2 cellular contexts compared by ENCODE assay signal in the genomic region with DNA sequence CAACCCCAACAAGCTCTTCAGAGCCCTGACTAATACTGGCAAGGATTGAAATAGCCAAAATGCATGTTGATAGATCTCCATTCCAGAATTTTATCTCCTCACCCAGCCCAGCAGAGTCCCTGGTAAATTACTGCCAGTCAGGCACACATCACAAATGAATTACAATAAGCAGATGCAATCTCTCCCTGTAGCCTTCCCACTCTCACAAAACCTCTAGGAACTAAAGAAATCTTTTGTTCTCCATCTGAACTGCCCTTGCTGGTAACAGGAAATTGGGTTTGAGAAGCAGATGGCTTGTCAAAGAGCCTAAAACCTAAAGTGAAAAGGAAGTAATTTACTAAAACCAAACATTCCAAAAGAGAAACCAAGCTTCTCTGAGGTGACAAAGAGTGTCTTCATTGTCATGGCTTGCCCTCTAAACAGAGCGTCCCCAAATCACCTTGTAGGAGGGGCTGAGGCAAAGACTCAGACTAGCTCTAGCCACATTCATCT.
TF ChIP-seq lines count a peak whose summit lies in the region.

No MANE protein-coding gene starts in this region.

TF ChIP-seq in GM23338, 12 proteins besides CTCF, POLR2A, EP300 and RAD21:
- TF ChIP-seq, protein P1, sequence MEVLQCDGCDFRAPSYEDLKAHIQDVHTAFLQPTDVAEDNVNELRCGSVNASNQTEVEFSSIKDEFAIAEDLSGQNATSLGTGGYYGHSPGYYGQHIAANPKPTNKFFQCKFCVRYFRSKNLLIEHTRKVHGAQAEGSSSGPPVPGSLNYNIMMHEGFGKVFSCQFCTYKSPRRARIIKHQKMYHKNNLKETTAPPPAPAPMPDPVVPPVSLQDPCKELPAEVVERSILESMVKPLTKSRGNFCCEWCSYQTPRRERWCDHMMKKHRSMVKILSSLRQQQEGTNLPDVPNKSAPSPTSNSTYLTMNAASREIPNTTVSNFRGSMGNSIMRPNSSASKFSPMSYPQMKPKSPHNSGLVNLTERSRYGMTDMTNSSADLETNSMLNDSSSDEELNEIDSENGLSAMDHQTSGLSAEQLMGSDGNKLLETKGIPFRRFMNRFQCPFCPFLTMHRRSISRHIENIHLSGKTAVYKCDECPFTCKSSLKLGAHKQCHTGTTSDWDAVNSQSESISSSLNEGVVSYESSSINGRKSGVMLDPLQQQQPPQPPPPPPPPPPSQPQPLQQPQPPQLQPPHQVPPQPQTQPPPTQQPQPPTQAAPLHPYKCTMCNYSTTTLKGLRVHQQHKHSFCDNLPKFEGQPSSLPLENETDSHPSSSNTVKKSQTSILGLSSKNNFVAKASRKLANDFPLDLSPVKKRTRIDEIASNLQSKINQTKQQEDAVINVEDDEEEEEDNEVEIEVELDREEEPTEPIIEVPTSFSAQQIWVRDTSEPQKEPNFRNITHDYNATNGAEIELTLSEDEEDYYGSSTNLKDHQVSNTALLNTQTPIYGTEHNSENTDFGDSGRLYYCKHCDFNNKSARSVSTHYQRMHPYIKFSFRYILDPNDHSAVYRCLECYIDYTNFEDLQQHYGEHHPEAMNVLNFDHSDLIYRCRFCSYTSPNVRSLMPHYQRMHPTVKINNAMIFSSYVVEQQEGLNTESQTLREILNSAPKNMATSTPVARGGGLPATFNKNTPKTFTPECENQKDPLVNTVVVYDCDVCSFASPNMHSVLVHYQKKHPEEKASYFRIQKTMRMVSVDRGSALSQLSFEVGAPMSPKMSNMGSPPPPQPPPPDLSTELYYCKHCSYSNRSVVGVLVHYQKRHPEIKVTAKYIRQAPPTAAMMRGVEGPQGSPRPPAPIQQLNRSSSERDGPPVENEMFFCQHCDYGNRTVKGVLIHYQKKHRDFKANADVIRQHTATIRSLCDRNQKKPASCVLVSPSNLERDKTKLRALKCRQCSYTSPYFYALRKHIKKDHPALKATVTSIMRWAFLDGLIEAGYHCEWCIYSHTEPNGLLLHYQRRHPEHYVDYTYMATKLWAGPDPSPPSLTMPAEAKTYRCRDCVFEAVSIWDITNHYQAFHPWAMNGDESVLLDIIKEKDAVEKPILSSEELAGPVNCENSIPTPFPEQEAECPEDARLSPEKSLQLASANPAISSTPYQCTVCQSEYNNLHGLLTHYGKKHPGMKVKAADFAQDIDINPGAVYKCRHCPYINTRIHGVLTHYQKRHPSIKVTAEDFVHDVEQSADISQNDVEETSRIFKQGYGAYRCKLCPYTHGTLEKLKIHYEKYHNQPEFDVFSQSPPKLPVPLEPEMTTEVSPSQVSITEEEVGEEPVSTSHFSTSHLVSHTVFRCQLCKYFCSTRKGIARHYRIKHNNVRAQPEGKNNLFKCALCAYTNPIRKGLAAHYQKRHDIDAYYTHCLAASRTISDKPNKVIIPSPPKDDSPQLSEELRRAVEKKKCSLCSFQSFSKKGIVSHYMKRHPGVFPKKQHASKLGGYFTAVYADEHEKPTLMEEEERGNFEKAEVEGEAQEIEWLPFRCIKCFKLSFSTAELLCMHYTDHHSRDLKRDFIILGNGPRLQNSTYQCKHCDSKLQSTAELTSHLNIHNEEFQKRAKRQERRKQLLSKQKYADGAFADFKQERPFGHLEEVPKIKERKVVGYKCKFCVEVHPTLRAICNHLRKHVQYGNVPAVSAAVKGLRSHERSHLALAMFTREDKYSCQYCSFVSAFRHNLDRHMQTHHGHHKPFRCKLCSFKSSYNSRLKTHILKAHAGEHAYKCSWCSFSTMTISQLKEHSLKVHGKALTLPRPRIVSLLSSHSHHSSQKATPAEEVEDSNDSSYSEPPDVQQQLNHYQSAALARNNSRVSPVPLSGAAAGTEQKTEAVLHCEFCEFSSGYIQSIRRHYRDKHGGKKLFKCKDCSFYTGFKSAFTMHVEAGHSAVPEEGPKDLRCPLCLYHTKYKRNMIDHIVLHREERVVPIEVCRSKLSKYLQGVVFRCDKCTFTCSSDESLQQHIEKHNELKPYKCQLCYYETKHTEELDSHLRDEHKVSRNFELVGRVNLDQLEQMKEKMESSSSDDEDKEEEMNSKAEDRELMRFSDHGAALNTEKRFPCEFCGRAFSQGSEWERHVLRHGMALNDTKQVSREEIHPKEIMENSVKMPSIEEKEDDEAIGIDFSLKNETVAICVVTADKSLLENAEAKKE (CRISPR knock-in tag; IDR thresholded peaks at IDR 0.05), result 0 out of 2 replicates have a peak, but pooled peaks have one; percentile 59
- TF ChIP-seq EZH2phosphoT487 (IDR thresholded peaks at IDR 0.05; ENCODE audit: unreplicated experiment), result no peak
- TF ChIP-seq NANOG (IDR thresholded peaks at IDR 0.05; ENCODE audit: borderline replicate concordance), result peak; percentile 41
- TF ChIP-seq, protein P2, sequence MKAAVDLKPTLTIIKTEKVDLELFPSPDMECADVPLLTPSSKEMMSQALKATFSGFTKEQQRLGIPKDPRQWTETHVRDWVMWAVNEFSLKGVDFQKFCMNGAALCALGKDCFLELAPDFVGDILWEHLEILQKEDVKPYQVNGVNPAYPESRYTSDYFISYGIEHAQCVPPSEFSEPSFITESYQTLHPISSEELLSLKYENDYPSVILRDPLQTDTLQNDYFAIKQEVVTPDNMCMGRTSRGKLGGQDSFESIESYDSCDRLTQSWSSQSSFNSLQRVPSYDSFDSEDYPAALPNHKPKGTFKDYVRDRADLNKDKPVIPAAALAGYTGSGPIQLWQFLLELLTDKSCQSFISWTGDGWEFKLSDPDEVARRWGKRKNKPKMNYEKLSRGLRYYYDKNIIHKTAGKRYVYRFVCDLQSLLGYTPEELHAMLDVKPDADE (IDR thresholded peaks at IDR 0.05), result no peak
- TF ChIP-seq ZNF331 (CRISPR knock-in tag; IDR thresholded peaks at IDR 0.05; ENCODE audit: low read depth), result no peak
- TF ChIP-seq JUNB (IDR thresholded peaks at IDR 0.05; ENCODE audit: unreplicated experiment), result no peak
- no peak for TF ChIP-seq CREB1 (CRISPR knock-in tag; IDR thresholded peaks at IDR 0.05; ENCODE audit: low read depth)
- no peak for TF ChIP-seq POLR2AphosphoS5 (IDR thresholded peaks at IDR 0.05; ENCODE audit: low read depth)

TF ChIP-seq in SK-N-SH, 30 proteins besides CTCF, POLR2A, EP300 and RAD21 (continued from another document):
- TF ChIP-seq, protein P3, sequence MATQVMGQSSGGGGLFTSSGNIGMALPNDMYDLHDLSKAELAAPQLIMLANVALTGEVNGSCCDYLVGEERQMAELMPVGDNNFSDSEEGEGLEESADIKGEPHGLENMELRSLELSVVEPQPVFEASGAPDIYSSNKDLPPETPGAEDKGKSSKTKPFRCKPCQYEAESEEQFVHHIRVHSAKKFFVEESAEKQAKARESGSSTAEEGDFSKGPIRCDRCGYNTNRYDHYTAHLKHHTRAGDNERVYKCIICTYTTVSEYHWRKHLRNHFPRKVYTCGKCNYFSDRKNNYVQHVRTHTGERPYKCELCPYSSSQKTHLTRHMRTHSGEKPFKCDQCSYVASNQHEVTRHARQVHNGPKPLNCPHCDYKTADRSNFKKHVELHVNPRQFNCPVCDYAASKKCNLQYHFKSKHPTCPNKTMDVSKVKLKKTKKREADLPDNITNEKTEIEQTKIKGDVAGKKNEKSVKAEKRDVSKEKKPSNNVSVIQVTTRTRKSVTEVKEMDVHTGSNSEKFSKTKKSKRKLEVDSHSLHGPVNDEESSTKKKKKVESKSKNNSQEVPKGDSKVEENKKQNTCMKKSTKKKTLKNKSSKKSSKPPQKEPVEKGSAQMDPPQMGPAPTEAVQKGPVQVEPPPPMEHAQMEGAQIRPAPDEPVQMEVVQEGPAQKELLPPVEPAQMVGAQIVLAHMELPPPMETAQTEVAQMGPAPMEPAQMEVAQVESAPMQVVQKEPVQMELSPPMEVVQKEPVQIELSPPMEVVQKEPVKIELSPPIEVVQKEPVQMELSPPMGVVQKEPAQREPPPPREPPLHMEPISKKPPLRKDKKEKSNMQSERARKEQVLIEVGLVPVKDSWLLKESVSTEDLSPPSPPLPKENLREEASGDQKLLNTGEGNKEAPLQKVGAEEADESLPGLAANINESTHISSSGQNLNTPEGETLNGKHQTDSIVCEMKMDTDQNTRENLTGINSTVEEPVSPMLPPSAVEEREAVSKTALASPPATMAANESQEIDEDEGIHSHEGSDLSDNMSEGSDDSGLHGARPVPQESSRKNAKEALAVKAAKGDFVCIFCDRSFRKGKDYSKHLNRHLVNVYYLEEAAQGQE (IDR thresholded peaks at IDR 0.05; ENCODE audit: low read depth, low read length), result no peak
- TF ChIP-seq FOSL2 (IDR thresholded peaks at IDR 0.05; ENCODE audit: borderline replicate concordance, low read depth) (no peak), FOXM1 (IDR thresholded peaks at IDR 0.05; ENCODE audit: low read depth) (no peak), GATA2 (CRISPR knock-in tag; IDR thresholded peaks at IDR 0.05) (peak; percentile 85), GABPA (IDR thresholded peaks at IDR 0.05; ENCODE audit: low read depth) (no peak), EZH2phosphoT487 (IDR thresholded peaks at IDR 0.05; ENCODE audit: borderline replicate concordance, low read depth) (no peak), TAF1 (IDR thresholded peaks at IDR 0.05; ENCODE audit: borderline replicate concordance, low read depth, low read length) (no peak), JUND (IDR thresholded peaks at IDR 0.05) (no peak)
- TF ChIP-seq, protein P4, sequence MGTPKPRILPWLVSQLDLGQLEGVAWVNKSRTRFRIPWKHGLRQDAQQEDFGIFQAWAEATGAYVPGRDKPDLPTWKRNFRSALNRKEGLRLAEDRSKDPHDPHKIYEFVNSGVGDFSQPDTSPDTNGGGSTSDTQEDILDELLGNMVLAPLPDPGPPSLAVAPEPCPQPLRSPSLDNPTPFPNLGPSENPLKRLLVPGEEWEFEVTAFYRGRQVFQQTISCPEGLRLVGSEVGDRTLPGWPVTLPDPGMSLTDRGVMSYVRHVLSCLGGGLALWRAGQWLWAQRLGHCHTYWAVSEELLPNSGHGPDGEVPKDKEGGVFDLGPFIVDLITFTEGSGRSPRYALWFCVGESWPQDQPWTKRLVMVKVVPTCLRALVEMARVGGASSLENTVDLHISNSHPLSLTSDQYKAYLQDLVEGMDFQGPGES (IDR thresholded peaks at IDR 0.05; ENCODE audit: low read depth, low read length), result no peak
- TF ChIP-seq, protein P5, sequence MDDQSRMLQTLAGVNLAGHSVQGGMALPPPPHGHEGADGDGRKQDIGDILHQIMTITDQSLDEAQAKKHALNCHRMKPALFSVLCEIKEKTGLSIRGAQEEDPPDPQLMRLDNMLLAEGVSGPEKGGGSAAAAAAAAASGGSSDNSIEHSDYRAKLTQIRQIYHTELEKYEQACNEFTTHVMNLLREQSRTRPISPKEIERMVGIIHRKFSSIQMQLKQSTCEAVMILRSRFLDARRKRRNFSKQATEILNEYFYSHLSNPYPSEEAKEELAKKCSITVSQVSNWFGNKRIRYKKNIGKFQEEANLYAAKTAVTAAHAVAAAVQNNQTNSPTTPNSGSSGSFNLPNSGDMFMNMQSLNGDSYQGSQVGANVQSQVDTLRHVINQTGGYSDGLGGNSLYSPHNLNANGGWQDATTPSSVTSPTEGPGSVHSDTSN (IDR thresholded peaks at IDR 0.05), result peak; percentile 55; the same call in 1 of the 2 replicates
- TF ChIP-seq, protein P6, sequence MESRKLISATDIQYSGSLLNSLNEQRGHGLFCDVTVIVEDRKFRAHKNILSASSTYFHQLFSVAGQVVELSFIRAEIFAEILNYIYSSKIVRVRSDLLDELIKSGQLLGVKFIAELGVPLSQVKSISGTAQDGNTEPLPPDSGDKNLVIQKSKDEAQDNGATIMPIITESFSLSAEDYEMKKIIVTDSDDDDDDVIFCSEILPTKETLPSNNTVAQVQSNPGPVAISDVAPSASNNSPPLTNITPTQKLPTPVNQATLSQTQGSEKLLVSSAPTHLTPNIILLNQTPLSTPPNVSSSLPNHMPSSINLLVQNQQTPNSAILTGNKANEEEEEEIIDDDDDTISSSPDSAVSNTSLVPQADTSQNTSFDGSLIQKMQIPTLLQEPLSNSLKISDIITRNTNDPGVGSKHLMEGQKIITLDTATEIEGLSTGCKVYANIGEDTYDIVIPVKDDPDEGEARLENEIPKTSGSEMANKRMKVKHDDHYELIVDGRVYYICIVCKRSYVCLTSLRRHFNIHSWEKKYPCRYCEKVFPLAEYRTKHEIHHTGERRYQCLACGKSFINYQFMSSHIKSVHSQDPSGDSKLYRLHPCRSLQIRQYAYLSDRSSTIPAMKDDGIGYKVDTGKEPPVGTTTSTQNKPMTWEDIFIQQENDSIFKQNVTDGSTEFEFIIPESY (IDR thresholded peaks at IDR 0.05; ENCODE audit: borderline replicate concordance, low read depth), result no peak
